ENCODE assay signal across 17 cellular contexts in genomic region chr2:41475959-41476358, GRCh38.
A peak's percentile ranks its signal among the peaks of the same experiment; 100 is the strongest.
DNase-seq lines count a peak whose midpoint lies in the region; ATAC-seq lines count a peak whose summit lies in the region.
"Had no signal": no experiment of that assay in that cellular context is flagged by ENCODE, and none has a peak within 500 bp of the region (broad histone marks: within the 10 kb centered on the region; RNA-seq: fewer than 3 reads in every experiment).

No MANE protein-coding gene starts in this region.

- DNase-seq in HAP-1 (ENCODE audit: low spot score in 2 of 2): no peak
- no peak for DNase-seq in Karpas-422
- no peak for DNase-seq in effector memory CD4-positive, alpha-beta T cell
- DNase-seq in NAMALWA (ENCODE audit: low spot score): no peak
- DNase-seq: activated CD4-positive, CD25-positive, alpha-beta regulatory T cell; activated CD8-positive, alpha-beta memory T cell treated with anti-CD3 and anti-CD28 coated beads, Interleukin-2, amount 50 U/mL, for 4 hours; activated naive CD4-positive, alpha-beta T cell treated with anti-CD3 and anti-CD28 coated beads for 36 hours; PC-3; stimulated activated CD4-positive, alpha-beta T cell treated with anti-CD3 and anti-CD28 coated beads, Interleukin-12 subunit alpha, Interleukin-12 subunit beta, amount 100 ng/mL, for 4 hours had no signal

- H3K27ac ChIP-seq in Karpas-422 (ENCODE audit: low read length): no peak overlapping the region
- H3K27ac ChIP-seq in effector memory CD4-positive, alpha-beta T cell (ENCODE audit: insufficient read depth, low read length, poor library complexity, severe bottlenecking): no peak overlapping the region
- H3K27ac ChIP-seq: suprapubic skin had no signal

- peaks cover 13% of the 10 kb centered on the region for H3K4me1 Mint-ChIP-seq in dendritic cell treated with granulocyte-macrophage colony-stimulating factor and Interleukin-4, amounts not matched to agents 40 ng/mL and 50 ng/mL, for 4 days (ENCODE audit: low read depth)

- H3K9me3 ChIP-seq in HAP-1 (no peaks in the 10 kb centered on the region), Karpas-422 (ENCODE audit: low read length) (no peaks in the 10 kb centered on the region)
- H3K9me3 ChIP-seq in effector memory CD4-positive, alpha-beta T cell (ENCODE audit: control insufficient read depth, low read length): no peaks in the 10 kb centered on the region
- H3K9me3 ChIP-seq: suprapubic skin had no signal

- H3K9ac ChIP-seq in Karpas-422 (ENCODE audit: low read length): no peak overlapping the region

- H3K36me3 Mint-ChIP-seq in dendritic cell treated with granulocyte-macrophage colony-stimulating factor and Interleukin-4, amounts not matched to agents 40 ng/mL and 50 ng/mL, for 4 days (ENCODE audit: low read depth): no peaks in the 10 kb centered on the region

- H4K20me1 ChIP-seq in Karpas-422 (ENCODE audit: insufficient read depth, low read depth, low read length): no peaks in the 10 kb centered on the region

- peaks cover 19% of the 10 kb centered on the region for H3K9me3 Mint-ChIP-seq in dendritic cell treated with granulocyte-macrophage colony-stimulating factor and Interleukin-4, amounts not matched to agents 40 ng/mL and 50 ng/mL, for 4 days
- H3K9me3 Mint-ChIP-seq: activated naive CD4-positive, alpha-beta T cell treated with anti-CD3 and anti-CD28 coated beads for 36 hours had no signal

- no peak overlapping the region for H3K4me3 Mint-ChIP-seq in dendritic cell treated with granulocyte-macrophage colony-stimulating factor and Interleukin-4, amounts not matched to agents 40 ng/mL and 50 ng/mL, for 4 days
- H3K4me3 Mint-ChIP-seq: activated naive CD4-positive, alpha-beta T cell treated with anti-CD3 and anti-CD28 coated beads for 36 hours; GM23338 had no signal

- peak overlapping the region; percentile 50 for H3K27ac Mint-ChIP-seq in dendritic cell treated with granulocyte-macrophage colony-stimulating factor and Interleukin-4, amounts not matched to agents 40 ng/mL and 50 ng/mL, for 4 days
- H3K27ac Mint-ChIP-seq: activated naive CD4-positive, alpha-beta T cell treated with anti-CD3 and anti-CD28 coated beads for 36 hours; GM23338; progenitor cell of endocrine pancreas had no signal

- H3K4me3 ChIP-seq in HAP-1 (no peak overlapping the region), Karpas-422 (ENCODE audit: low read length) (no peak overlapping the region)
- no peak overlapping the region for H3K4me3 ChIP-seq in effector memory CD4-positive, alpha-beta T cell (ENCODE audit: insufficient read depth, low read depth, low read length, poor library complexity, severe bottlenecking)
- H3K4me3 ChIP-seq: GM23338, suprapubic skin had no signal

- no peaks in the 10 kb centered on the region for H3K4me1 ChIP-seq in HAP-1
- H3K4me1 ChIP-seq in Karpas-422 (ENCODE audit: low read length): no peaks in the 10 kb centered on the region
- H3K4me1 ChIP-seq in effector memory CD4-positive, alpha-beta T cell (ENCODE audit: control insufficient read depth, insufficient read depth, low read length, poor library complexity, severe bottlenecking): no peaks in the 10 kb centered on the region
- H3K4me1 ChIP-seq: suprapubic skin had no signal

- H3K36me3 ChIP-seq in HAP-1 (replicated peaks): no peaks in the 10 kb centered on the region
- no peaks in the 10 kb centered on the region for H3K36me3 ChIP-seq in Karpas-422 (ENCODE audit: insufficient read depth, low read length)
- no peaks in the 10 kb centered on the region for H3K36me3 ChIP-seq in effector memory CD4-positive, alpha-beta T cell (ENCODE audit: control insufficient read depth, insufficient read depth, low read length)
- H3K36me3 ChIP-seq: suprapubic skin had no signal

- H2AFZ ChIP-seq in Karpas-422 (ENCODE audit: low read length): no peak overlapping the region
- H2AFZ ChIP-seq: GM23338 had no signal

- no peaks in the 10 kb centered on the region for H3K27me3 ChIP-seq in HAP-1 (ENCODE audit: low read depth)
- no peaks in the 10 kb centered on the region for H3K27me3 ChIP-seq in Karpas-422 (ENCODE audit: low read length)
- H3K27me3 ChIP-seq in effector memory CD4-positive, alpha-beta T cell (replicated peaks; ENCODE audit: control insufficient read depth, insufficient read depth, low read length, poor library complexity, severe bottlenecking): no peaks in the 10 kb centered on the region
- H3K27me3 ChIP-seq: suprapubic skin had no signal

- intact Hi-C loops in dendritic cell treated with granulocyte-macrophage colony-stimulating factor and Interleukin-4, amounts not matched to agents 40 ng/mL and 50 ng/mL, for 4 days (cut with micrococcal nuclease): no loop called here

- ATAC-seq in GM18502 (IDR thresholded peaks at IDR 0.05; ENCODE audit: poor library complexity, unreplicated experiment) (peak; percentile 66), GM21515 (IDR thresholded peaks at IDR 0.05; ENCODE audit: unreplicated experiment) (peak; percentile 69), HG03565 (IDR thresholded peaks at IDR 0.05; ENCODE audit: unreplicated experiment) (peak; percentile 67)
- ATAC-seq: GM23338, PC-3, SK-N-SH treated with all-trans-retinoic acid at 6 μM for 48 hours had no signal

- peaks cover 7% of the 10 kb centered on the region for H3K27me3 Mint-ChIP-seq in dendritic cell treated with granulocyte-macrophage colony-stimulating factor and Interleukin-4, amounts not matched to agents 40 ng/mL and 50 ng/mL, for 4 days
- H3K27me3 Mint-ChIP-seq: progenitor cell of endocrine pancreas had no signal

- no peak overlapping the region for H3K4me2 ChIP-seq in Karpas-422 (ENCODE audit: low read depth, low read length, poor library complexity, severe bottlenecking)
- H3K4me2 ChIP-seq: GM23338 had no signal

- in situ Hi-C loops in HAP-1 (cut with MboI; ENCODE audit: low sequenced_read_pairs): no loop called here

- H3K79me2 ChIP-seq in Karpas-422 (ENCODE audit: low read length): no peaks in the 10 kb centered on the region

- H3K9me2 ChIP-seq in Karpas-422 (replicated peaks; ENCODE audit: insufficient read depth, low read length): no peaks in the 10 kb centered on the region
